Comparison of ENCODE assay signal across 11 cellular contexts in genomic region chr1:109185990-109186703, GRCh38. TPM values are rescaled to one million over a fixed set of nuclear protein-coding genes. Genes with fewer than 3 reads are reported as not detected.
DNase-seq lines count a peak whose midpoint lies in the region; ATAC-seq, FAIRE-seq and TF ChIP-seq lines count a peak whose summit lies in the region.
"Had no signal": no experiment of that assay in that cellular context is flagged by ENCODE, and none has a peak within 500 bp of the region (broad histone marks: within the 10 kb centered on the region; RNA-seq: fewer than 3 reads in every experiment).

No MANE protein-coding gene starts in this region.

- FAIRE-seq in A549 (lab: Jason Lieb, UNC) = no peak
- FAIRE-seq: colon had no signal

- H3K36me3 Mint-ChIP-seq in neural progenitor cell = no peaks in the 10 kb centered on the region
- no peaks in the 10 kb centered on the region for H3K36me3 Mint-ChIP-seq in natural killer cell treated with Interleukin-12 subunit alpha and Interleukin-12 subunit beta and Interleukin-15 and Interleukin-18, amount 100 ng/mL, for 72 hours
- H3K36me3 Mint-ChIP-seq: activated naive CD4-positive, alpha-beta T cell treated with anti-CD3 and anti-CD28 coated beads, Interleukin-2, amount 10 ng/mL, durations not matched to agents 7 days and 5 days had no signal

- H3K9ac ChIP-seq in neural progenitor cell = no peak overlapping the region

- no peaks in the 10 kb centered on the region for H3K9me3 ChIP-seq in A549
- no peaks in the 10 kb centered on the region for H3K9me3 ChIP-seq in neural progenitor cell (ENCODE audit: low read depth)

- no peaks in the 10 kb centered on the region for H3K79me2 ChIP-seq in neural progenitor cell (ENCODE audit: low read depth)

- peaks cover 3% of the 10 kb centered on the region for H3K27me3 Mint-ChIP-seq in neural progenitor cell (ENCODE audit: insufficient read depth, low read depth)
- H3K27me3 Mint-ChIP-seq in natural killer cell treated with Interleukin-12 subunit alpha and Interleukin-12 subunit beta and Interleukin-15 and Interleukin-18, amount 100 ng/mL, for 72 hours = peaks cover 11% of the 10 kb centered on the region in 2 donors

- peaks cover 5% of the 10 kb centered on the region for H3F3A ChIP-seq in neural progenitor cell (ENCODE audit: low read depth)

- H3K36me3 ChIP-seq in neural progenitor cell = no peaks in the 10 kb centered on the region

- peaks cover 27% of the 10 kb centered on the region for H3K4me1 ChIP-seq in A549
- H3K4me1 ChIP-seq in neural progenitor cell = peaks cover 12% of the 10 kb centered on the region

- no peak for TF ChIP-seq RAD21 in A549 (conservative IDR thresholded peaks at IDR 0.05 in 1 of 2, IDR thresholded peaks at IDR 0.05 in 1 of 2)

- POLR2A ChIA-PET in A549 (lab: Yijun Ruan, JAX) = no interaction called here

- peak overlapping the region; percentile 19 to 72; a peak in 3 of 6 replicates for H3K27ac ChIP-seq in A549
- H3K27ac ChIP-seq in neural progenitor cell = no peak overlapping the region

- DNase-seq in A549 (ENCODE audit: low read depth in 1 of 2, low spot score in 1 of 2) = no peak
- DNase-seq in NCI-H187 treated with DMSO at 0.1 percent for 48 hours (lab: John Stamatoyannopoulos, UW) = peak; percentile 67
- peak; percentile 4 for DNase-seq in choroid plexus epithelial cell (ENCODE audit: low read depth)
- DNase-seq in neural progenitor cell (ENCODE audit: low spot score) = no peak
- no peak for DNase-seq in natural killer cell treated with Interleukin-12 subunit alpha and Interleukin-12 subunit beta and Interleukin-15 and Interleukin-18, amount 100 ng/mL, for 72 hours (ENCODE audit: low spot score)
- DNase-seq in T1000 (lab: John Stamatoyannopoulos, UW) = no peak
- no peak for DNase-seq in islet precursor cell
- DNase-seq: activated CD4-positive, alpha-beta T cell treated with anti-CD3 and anti-CD28 coated beads, Interleukin-2, amount 50 U/mL, for 48 hours; activated naive CD4-positive, alpha-beta T cell treated with anti-CD3 and anti-CD28 coated beads, Interleukin-2, amount 10 ng/mL, durations not matched to agents 7 days and 5 days had no signal

- H3K4me3 ChIP-seq in A549 (no peak overlapping the region), choroid plexus epithelial cell (ENCODE audit: low read depth, low read length) (no peak overlapping the region), neural progenitor cell (no peak overlapping the region)

- H2AFZ ChIP-seq in neural progenitor cell (replicated peaks) = peak overlapping the region; percentile 13

- H3K27me3 ChIP-seq in neural progenitor cell = no peaks in the 10 kb centered on the region

- no peaks in the 10 kb centered on the region for H4K20me1 ChIP-seq in neural progenitor cell (ENCODE audit: low read depth)

- H3K27ac Mint-ChIP-seq in neural progenitor cell = peak overlapping the region; percentile 32
- no peak overlapping the region for H3K27ac Mint-ChIP-seq in natural killer cell treated with Interleukin-12 subunit alpha and Interleukin-12 subunit beta and Interleukin-15 and Interleukin-18, amount 100 ng/mL, for 72 hours
- H3K27ac Mint-ChIP-seq: activated naive CD4-positive, alpha-beta T cell treated with anti-CD3 and anti-CD28 coated beads, Interleukin-2, amount 10 ng/mL, durations not matched to agents 7 days and 5 days had no signal

- CTCF ChIA-PET in A549 (lab: Yijun Ruan, JAX) = no interaction called here

- 39% methylated on average over 5 of the region's 5 CpGs for WGBS in A549 (ENCODE audit: missing lambda C conversion rate)

- TF ChIP-seq POLR2A in A549 (IDR thresholded peaks at IDR 0.05; ENCODE audit: low read length) = no peak

- H3K4me3 Mint-ChIP-seq in neural progenitor cell = no peak overlapping the region
- H3K4me3 Mint-ChIP-seq in natural killer cell treated with Interleukin-12 subunit alpha and Interleukin-12 subunit beta and Interleukin-15 and Interleukin-18, amount 100 ng/mL, for 72 hours = no peak overlapping the region
- H3K4me3 Mint-ChIP-seq: activated naive CD4-positive, alpha-beta T cell treated with anti-CD3 and anti-CD28 coated beads, Interleukin-2, amount 10 ng/mL, durations not matched to agents 7 days and 5 days had no signal

- no peak for TF ChIP-seq EP300 in A549 (IDR thresholded peaks at IDR 0.05)

- no peaks in the 10 kb centered on the region for H3K9me3 Mint-ChIP-seq in neural progenitor cell
- no peaks in the 10 kb centered on the region for H3K9me3 Mint-ChIP-seq in natural killer cell treated with Interleukin-12 subunit alpha and Interleukin-12 subunit beta and Interleukin-15 and Interleukin-18, amount 100 ng/mL, for 72 hours
- H3K9me3 Mint-ChIP-seq: activated naive CD4-positive, alpha-beta T cell treated with anti-CD3 and anti-CD28 coated beads, Interleukin-2, amount 10 ng/mL, durations not matched to agents 7 days and 5 days had no signal

- no peak for TF ChIP-seq CTCF in A549 (IDR thresholded peaks at IDR 0.05)
- no peak for TF ChIP-seq CTCF in choroid plexus epithelial cell (conservative IDR thresholded peaks at IDR 0.05; ENCODE audit: low read depth, low read length)
- TF ChIP-seq CTCF in neural progenitor cell (IDR thresholded peaks at IDR 0.05) = no peak

- ATAC-seq in A549 (peak in 1 of 2 experiments; percentile 45; a peak in 3 of 6 replicates), GM18909 (IDR thresholded peaks at IDR 0.05; ENCODE audit: poor library complexity, unreplicated experiment) (no peak)
- ATAC-seq in natural killer cell treated with Interleukin-12 subunit alpha and Interleukin-12 subunit beta and Interleukin-15 and Interleukin-18, amount 100 ng/mL, for 72 hours = no peak

- peaks cover 17% of the 10 kb centered on the region for H3K4me1 Mint-ChIP-seq in neural progenitor cell
- no peaks in the 10 kb centered on the region for H3K4me1 Mint-ChIP-seq in natural killer cell treated with Interleukin-12 subunit alpha and Interleukin-12 subunit beta and Interleukin-15 and Interleukin-18, amount 100 ng/mL, for 72 hours (ENCODE audit: low read depth in 2 of 2)

- peak overlapping the region; percentile 32 for H3K4me2 ChIP-seq in A549
- no peak overlapping the region for H3K4me2 ChIP-seq in neural progenitor cell

TF ChIP-seq in A549, 52 proteins besides CTCF, POLR2A, EP300 and RAD21:
- no peak for TF ChIP-seq ZSCAN20 (CRISPR knock-in tag; IDR thresholded peaks at IDR 0.05)
- no peak for TF ChIP-seq EHMT2 (IDR thresholded peaks at IDR 0.05; ENCODE audit: low read depth)
- TF ChIP-seq TP53 (CRISPR knock-in tag; IDR thresholded peaks at IDR 0.05) = no peak
- TF ChIP-seq FOSL2 (IDR thresholded peaks at IDR 0.05) = no peak
- TF ChIP-seq FOSL2 (CRISPR knock-in tag; IDR thresholded peaks at IDR 0.05) = no peak
- TF ChIP-seq MAFK (IDR thresholded peaks at IDR 0.05; ENCODE audit: partially characterized antibody) = peak; percentile 63
- TF ChIP-seq NFE2L2 (conservative IDR thresholded peaks at IDR 0.05; ENCODE audit: low read length) = peak; percentile 49
- no peak for TF ChIP-seq EHF (CRISPR knock-in tag; IDR thresholded peaks at IDR 0.05)
TF ChIP-seq in A549: peak in this region for 2.

RNA-seq across cellular contexts. Expression of gene SARS1, which starts 27.6 kb away (rescaled TPM):
- polyA plus RNA-seq in A549 (2011; rRNA removed) (152 and 158 TPM in 2 replicates), A549 (2017; fragmentation: RNase III; extraction: RNeasy Plus Mini Kit Qiagen cat#74134 plus additional on column Dnase treatment) (98.0 to 106 TPM (median 103 TPM) in 3 replicates)
- 70.6 and 73.4 TPM in 2 replicates for polyA plus RNA-seq in A549 (2012; cell fraction: cytosol; rRNA removed)
- 66.8 and 84.3 TPM in 2 replicates for polyA plus RNA-seq in A549 (2012; cell fraction: nucleus; rRNA removed)
- polyA minus RNA-seq in A549 (2011; rRNA and poly(A)+ RNA removed) = 93.4 and 105 TPM in 2 replicates
- 118 and 128 TPM in 2 replicates for total RNA-seq in neural progenitor cell (ENCODE audit: low replicate concordance)
- 100 to 1,000 TPM; 178 to 205 TPM for total RNA-seq in natural killer cell treated with Interleukin-12 subunit alpha and Interleukin-12 subunit beta and Interleukin-15 and Interleukin-18, amount 100 ng/mL, for 72 hours

Comparison
In these comparisons a context has a peak if more than half of its experiments do, and no peak if none do; other contexts are left out.
1. DNase-seq: peak in NCI-H187 treated with DMSO at 0.1 percent for 48 hours (single experiment) and choroid plexus epithelial cell (single experiment); none in A549 (0 of 2), neural progenitor cell (single experiment), natural killer cell treated with Interleukin-12 subunit alpha and Interleukin-12 subunit beta and Interleukin-15 and Interleukin-18, amount 100 ng/mL, for 72 hours (single experiment), T1000 (single experiment) and islet precursor cell (single experiment).